Comparison of ENCODE assay signal across 8 cellular contexts in genomic region chr1:220218397-220219135, GRCh38. TPM values are rescaled to one million over a fixed set of nuclear protein-coding genes. Genes with fewer than 3 reads are reported as not detected.
A peak's percentile ranks its signal among the peaks of the same experiment; 100 is the strongest.
DNase-seq lines count a peak whose midpoint lies in the region; ATAC-seq, FAIRE-seq and TF ChIP-seq lines count a peak whose summit lies in the region.
"Not testable (repeated sequence)": the region's sequence is repeated elsewhere in the genome, so short reads cannot be mapped to it uniquely, and the experiment has no call there.

No MANE protein-coding gene starts in this region.

- not testable (repeated sequence) for H2BK12ac ChIP-seq in H1 (ENCODE audit: low read depth, low read length)

- H3K9me3 ChIP-seq in H1 (ENCODE audit: insufficient read depth in 2 of 2, low read depth in 1 of 2, low read length in 1 of 2); liver (ENCODE audit: control insufficient read depth in 4 of 4, low read length in 3 of 4): not testable (repeated sequence)

- not testable (repeated sequence) for H3K36me3 ChIP-seq in H1 (ENCODE audit: control insufficient read depth in 2 of 4, insufficient read depth in 4 of 4, low read length in 3 of 4); liver (ENCODE audit: control insufficient read depth in 4 of 4, insufficient read depth in 3 of 4, low read depth in 1 of 4, low read length in 3 of 4)

- H2AK5ac ChIP-seq in H1 (ENCODE audit: low read depth, low read length) = not testable (repeated sequence)

- peak; percentile 71 for DNase-seq in COR-L47 (lab: John Stamatoyannopoulos, UW)
- DNase-seq in NCI-H524 (lab: John Stamatoyannopoulos, UW) = peak; percentile 19 to 60
- peak; percentile 32 to 50 for DNase-seq in activated CD4-positive, alpha-beta T cell treated with anti-CD3 and anti-CD28 coated beads, Interleukin-2, amount 50 U/mL, for 4 hours
- DNase-seq in H1 (ENCODE audit: low read depth in 1 of 2, low spot score in 2 of 2) = peak in 1 of 2 experiments; percentile 23
- DNase-seq in stimulated activated CD4-positive, alpha-beta T cell treated with anti-CD3 and anti-CD28 coated beads, TNF-alpha, amount 100 ng/mL, for 24 hours (ENCODE audit: low read depth in 3 of 3) = peak in 2 of 3 experiments; percentile 17 to 25

- not testable (repeated sequence) for H3K23ac ChIP-seq in H1 (ENCODE audit: insufficient read length)

- TF ChIP-seq RAD21 in H1 (IDR thresholded peaks at IDR 0.05 in 1 of 2, conservative IDR thresholded peaks at IDR 0.05 in 1 of 2; ENCODE audit: low read depth in 2 of 2, low read length in 2 of 2) = peak; percentile 77 to 79
- peak; percentile 75 to 82 for TF ChIP-seq RAD21 in liver (IDR thresholded peaks at IDR 0.05)

- CTCF ChIA-PET in H1 (lab: Charles Lee; ENCODE audit: partially characterized antibody) = interaction anchor here (0.5 to 7.0 kb wide), 34 partner anchors 10 to 1690 kb away, joined by 3 to 83 read pairs (median 4); partner anchors contain the start of genes MTARC1 and RAB3GAP2

- peak; percentile 63 for FAIRE-seq in H1 (lab: Jason Lieb, UNC)

- not testable (repeated sequence) for H4K8ac ChIP-seq in H1 (ENCODE audit: extremely low read depth, insufficient read depth, low read length)

- not testable (repeated sequence) for H3K79me1 ChIP-seq in H1 (ENCODE audit: low read depth, low read length)

- not testable (repeated sequence) for H3K14ac ChIP-seq in H1 (ENCODE audit: insufficient read length)

- H3K56ac ChIP-seq in H1 (replicated peaks; ENCODE audit: insufficient read length, low read depth, low read length) = not testable (repeated sequence)

- not testable (repeated sequence) for H2AFZ ChIP-seq in H1 (ENCODE audit: low read length)

- H4K5ac ChIP-seq in H1 (ENCODE audit: insufficient read length, low read depth, low read length) = not testable (repeated sequence)

- POLR2A ChIA-PET in H1 (lab: Charles Lee; ENCODE audit: partially characterized antibody) = interaction anchor here (0.6 to 0.9 kb wide), 3 partner anchors 18 to 54 kb away, joined by 3 to 5 read pairs (median 4); partner anchors contain the start of gene RAB3GAP2

- not testable (repeated sequence) for H3K23me2 ChIP-seq in H1 (ENCODE audit: low read depth, low read length)

- not testable (repeated sequence) for H2BK20ac ChIP-seq in H1 (ENCODE audit: low read length)

- TF ChIP-seq POLR2A in H1 (IDR thresholded peaks at IDR 0.05; ENCODE audit: control extremely low read depth in 1 of 2, low read depth in 2 of 2, low read length in 2 of 2) = not testable (repeated sequence)

- not testable (repeated sequence) for H4K20me1 ChIP-seq in H1 (replicated peaks in 1 of 2; ENCODE audit: control insufficient read depth in 1 of 2, insufficient read depth in 2 of 2, low read length in 2 of 2)

- H3K9ac ChIP-seq in H1 (replicated peaks in 1 of 4; ENCODE audit: extremely low read depth in 1 of 4, low read depth in 3 of 4, low read length in 3 of 4); liver (ENCODE audit: low read depth in 1 of 2, low read length in 2 of 2): not testable (repeated sequence)

- H4K91ac ChIP-seq in H1 (replicated peaks; ENCODE audit: insufficient read length, low read length) = not testable (repeated sequence)

- peak in 2 of 3 experiments; percentile 65 to 69; a peak in 3 of 4 replicates for TF ChIP-seq CTCF in H1 (IDR thresholded peaks at IDR 0.05; ENCODE audit: control extremely low read depth in 1 of 3, insufficient read depth in 1 of 3, low read depth in 1 of 3, low read length in 3 of 3)
- peak; percentile 49 for TF ChIP-seq CTCF in liver (IDR thresholded peaks at IDR 0.05; ENCODE audit: low read depth, low read length, missing input control)

- not testable (repeated sequence) for H2BK15ac ChIP-seq in H1 (ENCODE audit: low read length)

- not testable (repeated sequence) for H3K27ac ChIP-seq in H1 (ENCODE audit: low read depth, low read length); liver (ENCODE audit: low read depth in 1 of 2, low read length in 2 of 2)

- WGBS in H1 (ENCODE audit: extremely low coverage in 1 of 2, insufficient coverage in 1 of 2, insufficient read length in 1 of 2, insufficient replicate concordance in 2 of 2, low coverage in 1 of 2, low lambda C conversion rate in 2 of 2, missing lambda C conversion rate in 1 of 2), 2 experiments = 60% methylated on average over 6 of the region's 6 CpGs; no CpG with 5 or more reads in 1 of the 2 experiments
- 59% methylated on average over 6 of the region's 6 CpGs for WGBS in liver

- not testable (repeated sequence) for H3K4ac ChIP-seq in H1 (replicated peaks; ENCODE audit: insufficient read length, low read depth, low read length)

- H3K4me1 ChIP-seq in H1 (replicated peaks in 1 of 4; ENCODE audit: control insufficient read depth in 3 of 4, insufficient read depth in 4 of 4, low read length in 3 of 4); liver (ENCODE audit: control insufficient read depth in 4 of 4, insufficient read depth in 4 of 4, low read length in 3 of 4): not testable (repeated sequence)

- H2BK120ac ChIP-seq in H1 (replicated peaks; ENCODE audit: low read depth, low read length) = not testable (repeated sequence)

- H3K79me2 ChIP-seq in H1 (ENCODE audit: control insufficient read depth in 1 of 2, insufficient read depth in 2 of 2, low read length in 2 of 2) = peaks cover 0 to 59% of the 10 kb centered on the region in 2 experiments; a peak in 2 of 4 replicates

- H3K4me2 ChIP-seq in H1 (ENCODE audit: insufficient read depth in 1 of 2, low read depth in 2 of 2, low read length in 2 of 2) = not testable (repeated sequence)

- not testable (repeated sequence) for H2BK5ac ChIP-seq in H1 (ENCODE audit: low read depth, low read length)

- H3K18ac ChIP-seq in H1 (ENCODE audit: extremely low read depth, low read length) = not testable (repeated sequence)

- not testable (repeated sequence) for TF ChIP-seq EP300 in H1 (IDR thresholded peaks at IDR 0.05; ENCODE audit: borderline replicate concordance in 1 of 2, low read depth in 2 of 2, low read length in 2 of 2)

- H3K4me3 ChIP-seq in H1 (ENCODE audit: extremely low read depth in 1 of 4, insufficient read depth in 2 of 4, low read depth in 3 of 4, low read length in 4 of 4); liver (ENCODE audit: low read depth in 1 of 3, low read length in 3 of 3): not testable (repeated sequence)

- not testable (repeated sequence) for H3K27me3 ChIP-seq in H1 (replicated peaks in 1 of 4; ENCODE audit: control insufficient read depth in 3 of 4, extremely low read depth in 1 of 4, insufficient read depth in 3 of 4, low read length in 3 of 4); liver (ENCODE audit: control insufficient read depth in 4 of 4, insufficient read depth in 4 of 4, low read length in 3 of 4)

- peak; percentile 35 for ATAC-seq in GM21360 (IDR thresholded peaks at IDR 0.05; ENCODE audit: unreplicated experiment)
- peak; percentile 48 for ATAC-seq in HG03571 (IDR thresholded peaks at IDR 0.05; ENCODE audit: unreplicated experiment)

RNA-seq across cellular contexts. Expression of gene RAB3GAP2, which starts 53.7 kb away (rescaled TPM):
- 52.7 and 55.9 TPM in 2 replicates for total RNA-seq in H1 (2021; fragmentation: NEBNext Ultra II Directional; extraction: Animal tissue kit (Norgen Biotek cat#: 25700))
- polyA plus RNA-seq in H1 (2011; rRNA removed) (17.9 and 19.7 TPM in 2 replicates), liver (1 to 10 TPM; 5.3 to 6.1 TPM)
- polyA plus RNA-seq in H1 (2011; cell fraction: cytosol; rRNA removed) = 15.2 TPM
- polyA plus RNA-seq in H1 (2011; cell fraction: nucleus; rRNA removed) = 37.6 TPM
- 18.7 to 38.4 TPM (median 26.4 TPM) in 4 replicates for polyA plus RNA-seq in H1 (2012, experiment 1 of 2)
- 1.1 TPM for polyA plus RNA-seq in H1 (2012, experiment 2 of 2)
- 23.8 TPM for polyA plus RNA-seq in H1 (2013, experiment 1 of 2)
- polyA plus RNA-seq in H1 (2013, experiment 2 of 2) = 21.4 TPM
- 140 and 175 TPM in 2 replicates for polyA minus RNA-seq in H1 (2011; rRNA and poly(A)+ RNA removed)
- polyA minus RNA-seq in H1 (2011; cell fraction: cytosol; rRNA and poly(A)+ RNA removed) = 20.8 TPM
- 52.0 TPM for polyA minus RNA-seq in H1 (2011; cell fraction: nucleus; rRNA and poly(A)+ RNA removed)
- total RNA-seq in liver = 10 to 100 TPM; 16.7 to 24.0 TPM
